1 cellular context compared by ENCODE assay signal in the genomic region with DNA sequence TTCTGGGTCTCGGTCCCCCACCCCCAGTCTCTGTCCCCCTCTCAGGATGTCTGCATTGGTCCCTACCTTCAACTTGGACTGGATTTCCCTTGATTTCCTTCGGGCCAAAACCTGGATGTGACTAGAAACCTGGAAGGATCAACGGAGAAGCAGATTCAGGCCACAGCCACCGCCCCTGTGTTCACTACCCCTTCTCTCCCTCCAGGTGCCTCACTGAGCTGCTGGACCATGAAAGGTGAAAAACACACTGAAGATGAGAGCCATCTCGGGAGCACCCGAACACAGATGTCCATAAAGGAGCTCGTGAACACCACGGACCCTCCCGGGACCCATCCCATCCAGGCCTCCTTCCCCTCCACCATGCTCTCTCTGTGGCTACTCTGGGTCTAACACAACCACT.
TF ChIP-seq lines count a peak whose summit lies in the region.

No MANE protein-coding gene starts in this region.

TF ChIP-seq in GM12891, 5 proteins besides CTCF, POLR2A, EP300 and RAD21:
- TF ChIP-seq SPI1 (IDR thresholded peaks at IDR 0.05; ENCODE audit: low read depth, low read length) (no peak), TAF1 (IDR thresholded peaks at IDR 0.05; ENCODE audit: low read depth, low read length) (no peak), POLR2AphosphoS5 (IDR thresholded peaks at IDR 0.05; ENCODE audit: low read depth, low read length) (no peak), POU2F2 (IDR thresholded peaks at IDR 0.05; ENCODE audit: low read depth, low read length) (no peak)
